14 cellular contexts compared by ENCODE assay signal in the genomic region with DNA sequence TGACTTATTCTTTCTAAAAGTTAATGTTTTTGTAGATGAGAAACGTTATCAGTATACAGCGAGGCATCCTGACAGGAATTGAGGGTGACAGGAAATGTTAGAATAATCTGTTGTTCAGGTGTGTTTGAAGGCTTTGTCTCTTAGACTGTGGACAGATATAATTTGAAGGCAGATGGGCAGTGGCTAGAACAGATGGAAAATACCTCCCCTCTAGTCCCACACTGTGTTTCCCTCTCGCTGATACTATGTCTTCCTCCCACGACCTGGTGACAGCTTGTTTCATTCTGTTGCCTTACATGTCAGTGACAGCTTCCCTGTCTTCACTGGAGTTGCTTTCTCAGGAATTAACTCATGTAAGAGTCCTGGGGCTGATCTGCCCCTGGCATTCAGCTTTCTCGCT.
"Had no signal": no experiment of that assay in that cellular context is flagged by ENCODE, and none has a peak within 500 bp of the region (broad histone marks: within the 10 kb centered on the region; RNA-seq: fewer than 3 reads in every experiment).

No MANE protein-coding gene starts in this region.

- H3K4me1 ChIP-seq: ascending aorta, lower lobe of right lung had no signal

- DNase-seq: activated CD4-positive, alpha-beta T cell treated with anti-CD3 and anti-CD28 coated beads, Interleukin-2, amount 50 U/mL, for 4 hours; activated effector memory CD4-positive, alpha-beta T cell treated with anti-CD3 and anti-CD28 coated beads, Interleukin-2, amount 50 U/mL, for 16 hours; activated T-cell treated with anti-CD3 and anti-CD28 coated beads, Interleukin-2, amount 50 U/mL, for 72 hours; effector memory CD8-positive, alpha-beta T cell; left cardiac atrium; lower lobe of right lung; naive thymus-derived CD8-positive, alpha-beta T cell; ovary; stimulated activated naive B cell treated with anti-CD40 and anti-IgM and Interleukin-4, amounts not matched to agents 10 μg/mL and 1 μg/mL and 100 μg/mL, for 72 hours; T-helper 1 cell; T-helper 9 cell; transverse colon had no signal

- H3K36me3 ChIP-seq: ascending aorta, lower lobe of right lung, ovary, transverse colon had no signal

- H3K4me3 ChIP-seq: ascending aorta, lower lobe of right lung, ovary, transverse colon had no signal

- ATAC-seq: activated T-cell treated with anti-CD3 and anti-CD28 coated beads, Interleukin-2, amount 50 U/mL, for 72 hours; effector memory CD8-positive, alpha-beta T cell; lower lobe of right lung; naive thymus-derived CD8-positive, alpha-beta T cell; sciatic nerve; stimulated activated naive B cell treated with anti-CD40 and anti-IgM and Interleukin-4, amounts not matched to agents 10 μg/mL and 1 μg/mL and 100 μg/mL, for 72 hours had no signal

- H3K27me3 ChIP-seq: ascending aorta, ovary, transverse colon had no signal

- H3K9me3 ChIP-seq: ascending aorta, lower lobe of right lung, ovary, transverse colon had no signal
